In genomic region chr5:130890610-130891009, GRCh38 we compare ENCODE assay signal across 32 cellular contexts.
"Had no signal": no experiment of that assay in that cellular context is flagged by ENCODE, and none has a peak within 500 bp of the region (broad histone marks: within the 10 kb centered on the region; RNA-seq: fewer than 3 reads in every experiment).

No MANE protein-coding gene starts in this region.

- ATAC-seq: activated T-cell treated with anti-CD3 and anti-CD28 coated beads, Interleukin-2, amount 50 U/mL, for 4 hours; activated T-helper 17 cell treated with anti-CD3 and anti-CD28 coated beads, Interleukin-2, amount 50 U/mL, for 72 hours; esophagus mucosa; WTC11 had no signal

- H3K36me3 Mint-ChIP-seq: activated naive CD8-positive, alpha-beta T cell had no signal

- H3K9me3 Mint-ChIP-seq: activated CD4-positive, alpha-beta T cell treated with anti-CD3 and anti-CD28 coated beads, Interleukin-2, amount 10 ng/mL, durations not matched to agents 7 days and 5 days; dendritic cell treated with granulocyte-macrophage colony-stimulating factor and Interleukin-4, amounts not matched to agents 40 ng/mL and 50 ng/mL, for 4 days had no signal

- DNase-seq: activated CD4-positive, alpha-beta memory T cell treated with anti-CD3 and anti-CD28 coated beads, Interleukin-2, amount 10 ng/mL, durations not matched to agents 7 days and 5 days; activated CD4-positive, alpha-beta T cell treated with anti-CD3 and anti-CD28 coated beads for 1 hour; activated CD4-positive, alpha-beta T cell treated with anti-CD3 and anti-CD28 coated beads for 4 hours; activated CD4-positive, alpha-beta T cell treated with anti-CD3 and anti-CD28 coated beads, Interleukin-2, amount 10 ng/mL, durations not matched to agents 7 days and 5 days; activated CD4-positive, alpha-beta T cell treated with anti-CD3 and anti-CD28 coated beads, Interleukin-2, amount 50 U/mL, for 4 hours; activated CD8-positive, alpha-beta memory T cell treated with anti-CD3 and anti-CD28 coated beads for 24 hours; activated effector memory CD4-positive, alpha-beta T cell treated with Interleukin-2 at 50 U/mL for 16 hours; activated gamma-delta T cell treated with Interleukin-2 at 50 U/mL for 16 hours; activated naive CD4-positive, alpha-beta T cell treated with anti-CD3 and anti-CD28 coated beads, Interleukin-2, amount 50 U/mL, for 16 hours; activated naive CD4-positive, alpha-beta T cell treated with Interleukin-2 at 50 U/mL for 16 hours; activated T-cell treated with anti-CD3 and anti-CD28 coated beads, Interleukin-2, amount 50 U/mL, for 4 hours; amniotic stem cell; anterior cingulate cortex; brain microvascular endothelial cell; dorsolateral prefrontal cortex; effector memory CD4-positive, alpha-beta T cell; endodermal cell; foreskin fibroblast; head of caudate nucleus; T-helper 2 cell had no signal

- H3K27me3 Mint-ChIP-seq: dendritic cell treated with granulocyte-macrophage colony-stimulating factor and Interleukin-4, amounts not matched to agents 40 ng/mL and 50 ng/mL, for 4 days had no signal

- H3K4me3 Mint-ChIP-seq: activated CD4-positive, alpha-beta memory T cell treated with anti-CD3 and anti-CD28 coated beads, Interleukin-2, amount 10 ng/mL, durations not matched to agents 7 days and 5 days; activated CD4-positive, alpha-beta T cell treated with anti-CD3 and anti-CD28 coated beads, Interleukin-2, amount 10 ng/mL, durations not matched to agents 7 days and 5 days; activated naive CD8-positive, alpha-beta T cell; activated T-cell treated with anti-CD3 and anti-CD28 coated beads, Interleukin-2, amount 50 U/mL, for 4 hours; activated T-helper 17 cell treated with anti-CD3 and anti-CD28 coated beads, Interleukin-2, amount 50 U/mL, for 72 hours; central memory CD8-positive, alpha-beta T cell; dendritic cell treated with granulocyte-macrophage colony-stimulating factor and Interleukin-4, amounts not matched to agents 40 ng/mL and 50 ng/mL, for 4 days; endodermal cell; WTC11 had no signal

- H3K27ac Mint-ChIP-seq: activated CD4-positive, alpha-beta memory T cell treated with anti-CD3 and anti-CD28 coated beads, Interleukin-2, amount 10 ng/mL, durations not matched to agents 7 days and 5 days; activated CD4-positive, alpha-beta T cell treated with anti-CD3 and anti-CD28 coated beads, Interleukin-2, amount 10 ng/mL, durations not matched to agents 7 days and 5 days; activated naive CD8-positive, alpha-beta T cell; activated T-helper 17 cell treated with anti-CD3 and anti-CD28 coated beads, Interleukin-2, amount 50 U/mL, for 72 hours; dendritic cell treated with granulocyte-macrophage colony-stimulating factor and Interleukin-4, amounts not matched to agents 40 ng/mL and 50 ng/mL, for 4 days; endodermal cell; WTC11 had no signal

- H3K4me1 Mint-ChIP-seq: activated CD4-positive, alpha-beta memory T cell treated with anti-CD3 and anti-CD28 coated beads, Interleukin-2, amount 10 ng/mL, durations not matched to agents 7 days and 5 days; activated T-helper 17 cell treated with anti-CD3 and anti-CD28 coated beads, Interleukin-2, amount 50 U/mL, for 72 hours; central memory CD8-positive, alpha-beta T cell had no signal

- H3K27me3 ChIP-seq: brain microvascular endothelial cell had no signal

- H3K27ac ChIP-seq: brain microvascular endothelial cell, coronary artery, dorsolateral prefrontal cortex, VCaP had no signal

- FAIRE-seq: astrocyte, bronchial epithelial cell, frontal cortex, TTC549 had no signal
